8 cellular contexts compared by ENCODE assay signal in genomic region chr5:109409844-109410388, GRCh38. TPM values are rescaled to one million over a fixed set of nuclear protein-coding genes. Genes with fewer than 3 reads are reported as not detected.
DNase-seq lines count a peak whose midpoint lies in the region; ATAC-seq and TF ChIP-seq lines count a peak whose summit lies in the region.

A gene with protein sequence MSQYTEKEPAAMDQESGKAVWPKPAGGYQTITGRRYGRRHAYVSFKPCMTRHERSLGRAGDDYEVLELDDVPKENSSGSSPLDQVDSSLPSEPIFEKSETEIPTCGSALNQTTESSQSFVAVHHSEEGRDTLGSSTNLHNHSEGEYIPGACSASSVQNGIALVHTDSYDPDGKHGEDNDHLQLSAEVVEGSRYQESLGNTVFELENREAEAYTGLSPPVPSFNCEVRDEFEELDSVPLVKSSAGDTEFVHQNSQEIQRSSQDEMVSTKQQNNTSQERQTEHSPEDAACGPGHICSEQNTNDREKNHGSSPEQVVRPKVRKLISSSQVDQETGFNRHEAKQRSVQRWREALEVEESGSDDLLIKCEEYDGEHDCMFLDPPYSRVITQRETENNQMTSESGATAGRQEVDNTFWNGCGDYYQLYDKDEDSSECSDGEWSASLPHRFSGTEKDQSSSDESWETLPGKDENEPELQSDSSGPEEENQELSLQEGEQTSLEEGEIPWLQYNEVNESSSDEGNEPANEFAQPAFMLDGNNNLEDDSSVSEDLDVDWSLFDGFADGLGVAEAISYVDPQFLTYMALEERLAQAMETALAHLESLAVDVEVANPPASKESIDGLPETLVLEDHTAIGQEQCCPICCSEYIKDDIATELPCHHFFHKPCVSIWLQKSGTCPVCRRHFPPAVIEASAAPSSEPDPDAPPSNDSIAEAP (minus strand): TSS chr5:109409974. CDS start chr5:109383433, 26,541 bp downstream.

- no peak for TF ChIP-seq EP300 in suprapubic skin (IDR thresholded peaks at IDR 0.05)

- H3K9me3 Mint-ChIP-seq in activated naive CD4-positive, alpha-beta T cell treated with anti-CD3 and anti-CD28 coated beads, Interleukin-2, amount 50 U/mL, for 72 hours, result peaks cover 9% of the 10 kb centered on the region in 2 donors

- TF ChIP-seq POLR2A in suprapubic skin (IDR thresholded peaks at IDR 0.05), result peak in 1 of 2 donors; percentile 70

- peaks cover 22% of the 10 kb centered on the region in 2 donors for H3K36me3 Mint-ChIP-seq in activated naive CD4-positive, alpha-beta T cell treated with anti-CD3 and anti-CD28 coated beads, Interleukin-2, amount 50 U/mL, for 72 hours

- WGBS in suprapubic skin, result under 1% methylated on average over 31 of the region's 44 CpGs

- H3K27ac ChIP-seq in suprapubic skin, result peak within 1 kb of the TSS; percentile 99

- H3K27ac Mint-ChIP-seq in activated naive CD4-positive, alpha-beta T cell treated with anti-CD3 and anti-CD28 coated beads, Interleukin-2, amount 50 U/mL, for 72 hours, result peak within 1 kb of the TSS; percentile 99

- H3K36me3 ChIP-seq in GM06990 (ENCODE audit: control insufficient read depth, insufficient read depth, low read length) (no peaks in the 10 kb centered on the region), suprapubic skin (no peaks in the 10 kb centered on the region)

- DNase-seq in GM06990 (ENCODE audit: extremely low read depth, insufficient read length) (peak; percentile 96), NCI-H1092 treated with DMSO at 0.1 percent for 48 hours (lab: John Stamatoyannopoulos, UW) (peak; percentile 98), SKM-1 (lab: John Stamatoyannopoulos, UW; ENCODE audit: unreplicated experiment) (peak; percentile 99), globus pallidus (ENCODE audit: low spot score) (peak; percentile 100), nucleus accumbens (lab: John Stamatoyannopoulos, UW) (peak; percentile 84 to 100 (median 99)), suprapubic skin (ENCODE audit: low spot score in 2 of 2) (peak; percentile 99)
- DNase-seq in activated naive CD4-positive, alpha-beta T cell treated with anti-CD3 and anti-CD28 coated beads, Interleukin-2, amount 50 U/mL, for 72 hours (ENCODE audit: low spot score in 2 of 2), result peak; percentile 96 to 98

- peaks cover 56% of the 10 kb centered on the region for H3K4me1 ChIP-seq in suprapubic skin

- H3K4me3 ChIP-seq in GM06990 (replicated peaks; ENCODE audit: low read depth, low read length) (peak within 1 kb of the TSS; percentile 70), suprapubic skin (peak within 1 kb of the TSS; percentile 94)

- TF ChIP-seq CTCF in GM06990 (IDR thresholded peaks at IDR 0.05; ENCODE audit: insufficient read depth, low read length, poor library complexity, severe bottlenecking) (no peak), suprapubic skin (IDR thresholded peaks at IDR 0.05) (no peak)

- peak; percentile 86 for ATAC-seq in HG02610 (IDR thresholded peaks at IDR 0.05; ENCODE audit: unreplicated experiment)
- peak; percentile 86 to 90 for ATAC-seq in activated naive CD4-positive, alpha-beta T cell treated with anti-CD3 and anti-CD28 coated beads, Interleukin-2, amount 50 U/mL, for 72 hours

- H3K9me3 ChIP-seq in suprapubic skin, result no peaks in the 10 kb centered on the region

- no peaks in the 10 kb centered on the region for H3K27me3 ChIP-seq in GM06990 (replicated peaks; ENCODE audit: control insufficient read depth, insufficient read depth, low read length)
- no peaks in the 10 kb centered on the region for H3K27me3 ChIP-seq in suprapubic skin

RNA-seq across cellular contexts. Expression of the gene that starts here (rescaled TPM):
- total RNA-seq in activated naive CD4-positive, alpha-beta T cell treated with anti-CD3 and anti-CD28 coated beads, Interleukin-2, amount 50 U/mL, for 72 hours, result 10 to 100 TPM; 63.6 to 64.5 TPM
- 10 to 100 TPM; 43.5 to 68.1 (median 65.0) TPM for total RNA-seq in suprapubic skin

Comparison
In these comparisons a context has a peak if more than half of its experiments do, and no peak if none do; other contexts are left out.
1. Peak in every context shown above with its lines: DNase-seq, ATAC-seq, H3K4me3 ChIP-seq and H3K27ac ChIP-seq.